In the genomic region with DNA sequence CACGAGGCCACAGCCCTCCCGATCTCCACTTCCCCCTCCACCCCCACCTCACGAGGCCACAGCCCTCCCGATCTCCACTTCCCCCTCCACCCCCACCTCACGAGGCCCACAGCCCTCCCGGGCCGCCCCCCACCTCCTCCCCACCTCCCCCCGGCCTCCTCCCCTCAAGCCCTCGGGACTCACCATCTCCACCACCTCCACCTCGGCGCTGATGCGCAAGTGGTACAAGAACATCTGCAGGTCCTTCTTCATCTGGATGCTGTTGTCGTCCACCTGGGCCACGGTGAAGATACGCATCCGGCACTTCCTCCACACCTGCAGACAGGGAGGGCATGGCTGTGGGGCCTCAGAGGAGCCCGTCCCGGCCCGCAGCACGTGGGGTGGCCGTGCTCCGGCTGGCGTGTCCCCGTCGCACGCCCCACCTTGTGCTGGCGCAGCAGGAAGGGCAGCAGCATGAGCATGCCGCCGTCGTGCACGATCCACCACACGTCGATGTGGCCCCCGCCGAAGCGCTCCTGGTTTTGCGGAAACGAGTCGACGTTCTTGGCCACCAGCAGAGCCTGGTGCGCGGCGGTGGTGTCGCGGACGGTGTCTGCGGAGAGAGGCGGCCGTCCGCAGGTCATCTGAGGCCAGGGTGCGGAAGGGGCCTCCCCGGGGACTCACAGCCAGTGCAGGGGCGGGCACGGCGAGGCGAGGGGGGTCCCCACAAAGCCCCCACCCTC, we compare ENCODE assay signal across 29 cellular contexts. TPM values are rescaled to one million over a fixed set of nuclear protein-coding genes. Genes with fewer than 3 reads are reported as not detected.
"Had no signal": no experiment of that assay in that cellular context is flagged by ENCODE, and none has a peak within 500 bp of the region (broad histone marks: within the 10 kb centered on the region; RNA-seq: fewer than 3 reads in every experiment).

No MANE protein-coding gene starts in this region.

- ATAC-seq: activated CD4-positive, CD25-positive, alpha-beta regulatory T cell treated with anti-CD3 and anti-CD28 coated beads, Interleukin-2, amount 50 U/mL, for 24 hours; body of pancreas; foreskin keratinocyte; heart right ventricle; left lung; mucosa of descending colon; natural killer cell treated with Interleukin-12 subunit alpha and Interleukin-12 subunit beta and Interleukin-15 and Interleukin-18, amount 100 ng/mL, for 72 hours had no signal

- H3K4me3 ChIP-seq: adrenal gland, body of pancreas, esophagus muscularis mucosa, heart right ventricle, left lung, mucosa of descending colon, smooth muscle cell, testis, transverse colon, uterus had no signal

- H3K4me1 ChIP-seq: adrenal gland, body of pancreas, esophagus muscularis mucosa, foreskin keratinocyte, left lung, testis, transverse colon, uterus had no signal

- DNase-seq: activated CD4-positive, alpha-beta T cell treated with anti-CD3 and anti-CD28 coated beads for 48 hours; activated CD4-positive, alpha-beta T cell treated with anti-CD3 and anti-CD28 coated beads, Interleukin-2, amount 50 U/mL, for 48 hours; activated CD8-positive, alpha-beta memory T cell treated with anti-CD3 and anti-CD28 coated beads for 24 hours; activated effector memory CD4-positive, alpha-beta T cell treated with Interleukin-2 at 50 U/mL for 16 hours; activated naive CD4-positive, alpha-beta T cell treated with Interleukin-2 at 50 U/mL for 16 hours; activated naive CD8-positive, alpha-beta T cell treated with anti-CD3 and anti-CD28 coated beads for 36 hours; adrenal gland; body of pancreas; cortex of kidney; foreskin keratinocyte; kidney glomerular epithelial cell; stimulated activated CD4-positive, alpha-beta T cell treated with anti-CD3 and anti-CD28 coated beads, Interleukin-15, amount 100 ng/mL, for 24 hours; stimulated activated CD4-positive, alpha-beta T cell treated with anti-CD3 and anti-CD28 coated beads, Interleukin-2, amount 100 ng/mL, for 24 hours; stimulated activated naive CD4-positive, alpha-beta T cell; SW 1271; T1000; testis; transverse colon; uterus; WERI-Rb-1 had no signal

- H3K27me3 ChIP-seq: adrenal gland, body of pancreas, esophagus muscularis mucosa, foreskin keratinocyte, heart right ventricle, left lung, testis, transverse colon, uterus had no signal

- H3K9me3 ChIP-seq: adrenal gland, body of pancreas, esophagus muscularis mucosa, heart right ventricle, left lung, mucosa of descending colon, testis, transverse colon, uterus had no signal

- H3K27ac ChIP-seq: adrenal gland, body of pancreas, esophagus muscularis mucosa, foreskin keratinocyte, heart right ventricle, left lung, testis, transverse colon, uterus, WERI-Rb-1 had no signal

- H3K36me3 ChIP-seq: uterus had no signal

RNA-seq across cellular contexts. Expression of a gene that starts 55.2 kb away (rescaled TPM):
- total RNA-seq: myocyte, osteocyte had no signal
- polyA plus RNA-seq: foreskin keratinocyte had no signal
